ENCODE assay signal across 16 cellular contexts in genomic region chr21:35381743-35382310, GRCh38.
DNase-seq lines count a peak whose midpoint lies in the region; TF ChIP-seq lines count a peak whose summit lies in the region.
"Had no signal": no experiment of that assay in that cellular context is flagged by ENCODE, and none has a peak within 500 bp of the region (broad histone marks: within the 10 kb centered on the region; RNA-seq: fewer than 3 reads in every experiment).

No MANE protein-coding gene starts in this region.

- DNase-seq in Caki2 (ENCODE audit: low read depth) (peak; percentile 18), DMS53 (lab: John Stamatoyannopoulos, UW) (peak; percentile 64), NCI-H2196 (lab: John Stamatoyannopoulos, UW; ENCODE audit: unreplicated experiment) (peak; percentile 67), NCI-H2081 (lab: John Stamatoyannopoulos, UW) (no peak), EL (no peak), NCI-H1436 (lab: John Stamatoyannopoulos, UW) (no peak), DMS114 treated with DMSO at 0.1 percent for 48 hours (lab: John Stamatoyannopoulos, UW; ENCODE audit: unreplicated experiment) (no peak)
- DNase-seq: ACHN; CD4-positive, alpha-beta T cell; H9; MM.1S; NK-92 treated with Interleukin-12 subunit alpha and Interleukin-12 subunit beta, amount 100 ng/mL, for 24 hours; PC-9; SK-N-SH; T-helper 1 cell had no signal

- no peak for TF ChIP-seq CTCF in VCaP (conservative IDR thresholded peaks at IDR 0.05)

- peak overlapping the region; percentile 50 for H3K27ac ChIP-seq in VCaP
- H3K27ac ChIP-seq: PC-9 had no signal

- in situ Hi-C loops in Caki2 (cut with HindIII; ENCODE audit: low pct_unique_long_range_greater_than_20kb, low sequenced_read_pairs): no loop called here

Comparison
In these comparisons a context has a peak if more than half of its experiments do, and no peak if none do; other contexts are left out.
1. DNase-seq: peak in Caki2 (single experiment), DMS53 (single experiment) and NCI-H2196 (single experiment); none in NCI-H2081 (0 of 2), EL (single experiment), NCI-H1436 (single experiment) and DMS114 treated with DMSO at 0.1 percent for 48 hours (single experiment).